ENCODE assay signal across 8 cellular contexts in the genomic region with DNA sequence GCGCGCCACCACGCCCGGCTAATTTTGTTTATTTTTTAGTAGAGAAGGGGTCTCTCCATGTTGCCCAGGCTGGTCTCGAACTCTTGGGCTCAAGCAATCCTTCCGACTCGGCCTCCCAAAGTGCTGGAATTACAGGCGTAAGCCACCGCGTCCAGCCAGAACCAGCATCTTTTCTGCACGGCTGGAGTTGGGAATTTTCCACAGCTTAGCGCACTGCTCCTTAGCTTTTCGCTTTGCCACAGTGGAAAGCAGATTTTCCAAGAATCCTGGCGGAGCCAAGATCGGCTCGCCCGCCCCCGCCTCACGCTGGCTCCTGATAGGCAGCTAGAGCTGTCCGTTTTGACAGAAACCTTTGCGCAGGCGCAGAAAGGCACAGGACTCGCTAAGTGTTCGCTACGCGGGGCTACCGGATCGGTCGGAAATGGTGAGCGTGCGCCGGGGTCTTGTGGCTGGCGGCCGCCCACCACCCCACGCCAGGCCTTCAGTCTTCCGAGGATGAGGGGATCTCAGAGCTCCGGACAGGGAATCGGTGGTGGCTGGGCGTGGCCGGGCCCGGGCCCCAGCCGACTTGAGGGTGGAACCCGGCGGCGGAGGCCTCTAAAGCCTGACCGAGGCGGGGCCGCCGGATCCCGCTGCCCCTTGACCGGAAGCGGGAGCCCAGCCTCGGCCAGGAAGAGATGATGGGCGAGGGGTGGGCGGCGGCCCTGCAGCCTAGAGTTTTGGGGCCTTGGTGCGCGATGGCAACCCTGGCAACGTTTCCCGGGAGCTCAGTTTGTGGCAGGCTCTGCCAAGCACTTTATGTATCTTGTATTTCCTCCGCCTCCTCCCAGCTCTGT. TPM values are rescaled to one million over a fixed set of nuclear protein-coding genes. Genes with fewer than 3 reads are reported as not detected.
DNase-seq lines count a peak whose midpoint lies in the region; ATAC-seq and TF ChIP-seq lines count a peak whose summit lies in the region.

A gene (plus strand): TSS at position 385 of the 836 bp plus-strand sequence. CDS start 37 bp downstream, at position 422.

- H3K9me3 ChIP-seq in ovary (no peaks in the 10 kb centered on the region), thymus (ENCODE audit: control insufficient read depth) (no peaks in the 10 kb centered on the region)

- ATAC-seq in HG02759 (IDR thresholded peaks at IDR 0.05; ENCODE audit: unreplicated experiment) (peak; percentile 83), Right ventricle myocardium inferior (peak; percentile 97)

- TF ChIP-seq CTCF in GM12864 (IDR thresholded peaks at IDR 0.05; ENCODE audit: low read depth, low read length, missing control alignments) (no peak), ovary (IDR thresholded peaks at IDR 0.05) (peak in 1 of 3 donors; percentile 31)

- peak; percentile 96 for TF ChIP-seq POLR2A in ovary (IDR thresholded peaks at IDR 0.05)

- 0% methylated on average over 60 to 61 of the region's 61 CpGs for WGBS in ovary, 3 donors
- WGBS in thymus, result under 1% methylated on average over 61 of the region's 61 CpGs

- H3K27me3 ChIP-seq in ovary (no peaks in the 10 kb centered on the region), thymus (ENCODE audit: control insufficient read depth, insufficient read depth) (no peaks in the 10 kb centered on the region)

- TF ChIP-seq EP300 in ovary (IDR thresholded peaks at IDR 0.05), result no peak

- H3K4me1 ChIP-seq in ovary (ENCODE audit: insufficient read depth) (peaks cover 6% of the 10 kb centered on the region), thymus (ENCODE audit: control insufficient read depth, insufficient read depth, low read length) (peaks cover 6% of the 10 kb centered on the region)

- DNase-seq in GM12864 (ENCODE audit: low read depth), result peak; percentile 88
- peak; percentile 82 for DNase-seq in NCI-H1417 treated with DMSO at 0.1 percent for 48 hours (lab: John Stamatoyannopoulos, UW)
- peak; percentile 100 for DNase-seq in SW 1271 (lab: John Stamatoyannopoulos, UW)
- DNase-seq in activated naive CD8-positive, alpha-beta T cell treated with anti-CD3 and anti-CD28 coated beads, Interleukin-2, amount 50 U/mL, for 16 hours (ENCODE audit: low read depth, low spot score), result peak; percentile 84
- DNase-seq in Right ventricle myocardium inferior (ENCODE audit: missing footprints), result peak; percentile 97
- DNase-seq in ovary, result peak; percentile 98 to 99 (median 98)

- H3K27ac ChIP-seq in ovary (peak within 1 kb of the TSS; percentile 85 to 97), thymus (ENCODE audit: low read depth) (peak within 1 kb of the TSS; percentile 87)

- H3K4me3 ChIP-seq in GM12864 (ENCODE audit: low read depth, low read length) (peak within 1 kb of the TSS; percentile 87), ovary (peak within 1 kb of the TSS; percentile 82), thymus (ENCODE audit: low read length) (peak within 1 kb of the TSS; percentile 63)

- H3K36me3 ChIP-seq in ovary, result no peaks in the 10 kb centered on the region
- H3K36me3 ChIP-seq in thymus (ENCODE audit: control insufficient read depth, insufficient read depth), result peaks cover 3% of the 10 kb centered on the region

- intact Hi-C loops in Right ventricle myocardium inferior (cut with DNase I), result no loop called here
- intact Hi-C loops in ovary (cut with DNase I), result no loop called here

RNA-seq across cellular contexts. Expression of the gene that starts here (rescaled TPM):
- total RNA-seq in Right ventricle myocardium inferior (172 TPM), ovary (100 to 1,000 TPM in 6 of 7 donors, 10 to 100 TPM in 1; 79.9 to 128 (median 121) TPM)
- polyA plus RNA-seq in ovary (100 to 1,000 TPM; 151 to 319 TPM), thymus (226 TPM)

Comparison
In these comparisons a context has a peak if more than half of its experiments do, and no peak if none do; other contexts are left out.
1. Peak in every context shown above with its lines: DNase-seq, ATAC-seq, H3K4me3 ChIP-seq and H3K27ac ChIP-seq.